ENCODE assay signal across 9 cellular contexts in genomic region chr5:122295138-122295537, GRCh38. TPM values are rescaled to one million over a fixed set of nuclear protein-coding genes. Genes with fewer than 3 reads are reported as not detected.
DNase-seq lines count a peak whose midpoint lies in the region; ATAC-seq, FAIRE-seq and TF ChIP-seq lines count a peak whose summit lies in the region.
"Had no signal": no experiment of that assay in that cellular context is flagged by ENCODE, and none has a peak within 500 bp of the region (broad histone marks: within the 10 kb centered on the region; RNA-seq: fewer than 3 reads in every experiment).

No MANE protein-coding gene starts in this region.

- H3K27ac ChIP-seq in small intestine (ENCODE audit: low read depth in 1 of 2, low read length in 1 of 2) = no peak overlapping the region
- H3K27ac ChIP-seq: SK-N-MC had no signal

- H3K36me3 ChIP-seq in bronchial epithelial cell (ENCODE audit: control insufficient read depth, insufficient read depth, low read length) (no peaks in the 10 kb centered on the region), small intestine (ENCODE audit: control insufficient read depth in 2 of 2, insufficient read depth in 2 of 2, low read length in 2 of 2) (no peaks in the 10 kb centered on the region)

- TF ChIP-seq CTCF in bronchial epithelial cell (IDR thresholded peaks at IDR 0.05; ENCODE audit: insufficient read depth, low read length, severe bottlenecking) (peak; percentile 19), Calu3 (IDR thresholded peaks at IDR 0.05; ENCODE audit: unreplicated experiment) (no peak)

- H3K36me3 Mint-ChIP-seq in Calu3 (ENCODE audit: insufficient read depth, unreplicated experiment) = no peaks in the 10 kb centered on the region

- no peaks in the 10 kb centered on the region for H3K9me3 ChIP-seq in small intestine (ENCODE audit: control insufficient read depth, low read depth)

- WGBS in small intestine, 3 donors = 33 to 57% (median 38%) methylated on average over 2 of the region's 2 CpGs

- H3K27me3 Mint-ChIP-seq in Calu3 (ENCODE audit: unreplicated experiment) = no peaks in the 10 kb centered on the region

- FAIRE-seq in bronchial epithelial cell (lab: Jason Lieb, UNC) (no peak), small intestine (lab: Jason Lieb, UNC) (no peak)

- H3K4me3 Mint-ChIP-seq in Calu3 (ENCODE audit: low read depth, unreplicated experiment) = no peak overlapping the region

- H3K9me3 Mint-ChIP-seq in Calu3 (ENCODE audit: low read depth, unreplicated experiment) = no peaks in the 10 kb centered on the region

- H3K4me1 ChIP-seq in small intestine (ENCODE audit: control insufficient read depth in 2 of 2, insufficient read depth in 1 of 2, low read depth in 1 of 2, low read length in 1 of 2) = no peaks in the 10 kb centered on the region

- no peak overlapping the region for H3K27ac Mint-ChIP-seq in Calu3 (ENCODE audit: unreplicated experiment)

- H3K4me1 Mint-ChIP-seq in Calu3 (ENCODE audit: low read depth, unreplicated experiment) = no peaks in the 10 kb centered on the region

- ATAC-seq in HG03520 (IDR thresholded peaks at IDR 0.05; ENCODE audit: unreplicated experiment) = peak; percentile 44
- no peak for ATAC-seq in GM21528 (IDR thresholded peaks at IDR 0.05; ENCODE audit: low FRiP score, unreplicated experiment)

- BruUV-seq in Calu3 (replicated peaks; lab: Mats Ljungman, UMichigan) = no TSS peak

- DNase-seq in NCI-H2029 (lab: John Stamatoyannopoulos, UW) = peak; percentile 15
- no peak for DNase-seq in NCI-H2029 treated with DMSO at 0.1 percent for 48 hours (lab: John Stamatoyannopoulos, UW)
- DNase-seq in bronchial epithelial cell (ENCODE audit: low read depth) = peak; percentile 29
- DNase-seq in small intestine = peak; percentile 17
- no peak for DNase-seq in NCI-H2171 treated with DMSO at 0.1 percent for 48 hours (lab: John Stamatoyannopoulos, UW)
- DNase-seq in Calu3 = no peak

- intact Hi-C loops in Calu3 (cut with micrococcal nuclease; ENCODE audit: unreplicated experiment) = no loop called here

- no peaks in the 10 kb centered on the region for H3K27me3 ChIP-seq in bronchial epithelial cell (ENCODE audit: control insufficient read depth, insufficient read depth, low read length)
- no peaks in the 10 kb centered on the region for H3K27me3 ChIP-seq in small intestine (ENCODE audit: control insufficient read depth in 2 of 2, insufficient read depth in 2 of 2, low read length in 2 of 2)

- H3K4me3 ChIP-seq in bronchial epithelial cell (ENCODE audit: low read depth, low read length) (no peak overlapping the region), small intestine (ENCODE audit: low read depth in 1 of 2, low read length in 2 of 2) (no peak overlapping the region)
- H3K4me3 ChIP-seq: SK-N-MC had no signal

- CTCF ChIA-PET in Calu3 (lab: Charles Lee) = interaction anchor here (0.9 kb wide), 1 partner anchor 27 kb away, joined by 3 read pairs; no protein-coding TSS in a partner anchor

RNA-seq across cellular contexts. Expression of gene SNCAIP, which starts 16.9 kb away (rescaled TPM):
- 0.26 TPM in 1 of 2 replicates, not detected in the other for total RNA-seq in bronchial epithelial cell
- polyA plus RNA-seq in small intestine = 1 to 10 TPM in 1 of 3 donors, under 1 TPM in 1, not detected in 1; 0.54 to 1.1 TPM
- 0.22 TPM in 1 of 2 replicates, not detected in the other for total RNA-seq in Calu3 (2022)

Comparison
In these comparisons a context has a peak if more than half of its experiments do, and no peak if none do; other contexts are left out.
1. DNase-seq: peak in NCI-H2029 (single experiment), bronchial epithelial cell (single experiment) and small intestine (single experiment); none in NCI-H2029 treated with DMSO at 0.1 percent for 48 hours (single experiment), NCI-H2171 treated with DMSO at 0.1 percent for 48 hours (single experiment) and Calu3 (single experiment).